In genomic region chr17:82967268-82968032, GRCh38 we compare ENCODE assay signal across 13 cellular contexts.
"Had no signal": no experiment of that assay in that cellular context is flagged by ENCODE, and none has a peak within 500 bp of the region (broad histone marks: within the 10 kb centered on the region; RNA-seq: fewer than 3 reads in every experiment).

No MANE protein-coding gene starts in this region.

- H3K27me3 Mint-ChIP-seq: activated naive CD4-positive, alpha-beta T cell treated with anti-CD3 and anti-CD28 coated beads, Interleukin-2, amount 10 ng/mL, durations not matched to agents 7 days and 5 days had no signal

- H3K4me3 Mint-ChIP-seq: activated naive CD4-positive, alpha-beta T cell treated with anti-CD3 and anti-CD28 coated beads, Interleukin-2, amount 10 ng/mL, durations not matched to agents 7 days and 5 days; neural progenitor cell; T-helper 2 cell treated with Interferon-gamma antibody and Interleukin-4, amounts not matched to agents 5 μg/mL and 100 μg/mL, for 36 hours had no signal

- H3K27me3 ChIP-seq: ascending aorta, breast epithelium, neural progenitor cell, ovary, sigmoid colon, spleen had no signal

- H2AFZ ChIP-seq: neural progenitor cell had no signal

- H3K36me3 Mint-ChIP-seq: activated naive CD4-positive, alpha-beta T cell treated with anti-CD3 and anti-CD28 coated beads, Interleukin-2, amount 10 ng/mL, durations not matched to agents 7 days and 5 days had no signal

- ATAC-seq: lower lobe of right lung had no signal

- H3K4me1 ChIP-seq: breast epithelium had no signal

- H3K27ac Mint-ChIP-seq: activated naive CD4-positive, alpha-beta T cell treated with anti-CD3 and anti-CD28 coated beads, Interleukin-2, amount 10 ng/mL, durations not matched to agents 7 days and 5 days; neural progenitor cell; T-helper 2 cell treated with Interferon-gamma antibody and Interleukin-4, amounts not matched to agents 5 μg/mL and 100 μg/mL, for 36 hours had no signal

- H3K9ac ChIP-seq: neural progenitor cell had no signal

- DNase-seq: activated CD4-positive, alpha-beta T cell treated with anti-CD3 and anti-CD28 coated beads, Interleukin-2, amount 50 U/mL, for 4 hours; activated naive CD4-positive, alpha-beta T cell treated with anti-CD3 and anti-CD28 coated beads, Interleukin-2, amount 10 ng/mL, durations not matched to agents 7 days and 5 days; activated T-cell treated with anti-CD3 and anti-CD28 coated beads for 4 hours; lower lobe of right lung; sigmoid colon had no signal

- H3K9me3 Mint-ChIP-seq: activated naive CD4-positive, alpha-beta T cell treated with anti-CD3 and anti-CD28 coated beads, Interleukin-2, amount 10 ng/mL, durations not matched to agents 7 days and 5 days; neural progenitor cell; T-helper 2 cell treated with Interferon-gamma antibody and Interleukin-4, amounts not matched to agents 5 μg/mL and 100 μg/mL, for 36 hours had no signal

- H3K27ac ChIP-seq: ascending aorta, breast epithelium, lower lobe of right lung, neural progenitor cell, ovary, sigmoid colon, thoracic aorta had no signal

- FAIRE-seq: endometrium had no signal

- H3K36me3 ChIP-seq: ascending aorta, breast epithelium, lower lobe of right lung, neural progenitor cell, ovary, sigmoid colon, thoracic aorta had no signal

- H3K9me3 ChIP-seq: ascending aorta, breast epithelium, lower lobe of right lung, ovary, sigmoid colon, spleen, thoracic aorta had no signal

- H3K4me2 ChIP-seq: neural progenitor cell had no signal

- H3K4me3 ChIP-seq: ascending aorta, breast epithelium, lower lobe of right lung, neural progenitor cell, ovary, sigmoid colon, spleen, thoracic aorta had no signal
